In genomic region chr6:46504242-46504641, GRCh38 we compare ENCODE assay signal across 17 cellular contexts. TPM values are rescaled to one million over a fixed set of nuclear protein-coding genes. Genes with fewer than 3 reads are reported as not detected.
DNase-seq lines count a peak whose midpoint lies in the region; ATAC-seq and TF ChIP-seq lines count a peak whose summit lies in the region.
"Had no signal": no experiment of that assay in that cellular context is flagged by ENCODE, and none has a peak within 500 bp of the region (broad histone marks: within the 10 kb centered on the region; RNA-seq: fewer than 3 reads in every experiment).

No MANE protein-coding gene starts in this region.

- POLR2A ChIA-PET in naive thymus-derived CD4-positive, alpha-beta T cell (lab: Charles Lee): no interaction called here

- H3K79me2 ChIP-seq in GM23248 (ENCODE audit: insufficient read depth): no peaks in the 10 kb centered on the region

- H3K27ac ChIP-seq in left ventricle myocardium inferior (replicated peaks) (peak overlapping the region; percentile 90), GM23248 (no peak overlapping the region)
- H3K27ac ChIP-seq in naive thymus-derived CD4-positive, alpha-beta T cell (ENCODE audit: low read depth, low read length): no peak overlapping the region

- H3K27me3 ChIP-seq in left ventricle myocardium inferior (ENCODE audit: low read depth) (no peaks in the 10 kb centered on the region), GM23248 (replicated peaks; ENCODE audit: insufficient read depth) (no peaks in the 10 kb centered on the region)
- H3K27me3 ChIP-seq in naive thymus-derived CD4-positive, alpha-beta T cell (ENCODE audit: control insufficient read depth in 2 of 2, insufficient read depth in 2 of 2, low read length in 2 of 2): no peaks in the 10 kb centered on the region

- in situ Hi-C loops in GM23248 (cut with MboI): no loop called here

- H3K4me3 ChIP-seq in left ventricle myocardium inferior (no peak overlapping the region), GM23248 (no peak overlapping the region)
- H3K4me3 ChIP-seq in naive thymus-derived CD4-positive, alpha-beta T cell (ENCODE audit: low read length): no peak overlapping the region

- H3K27ac Mint-ChIP-seq in naive thymus-derived CD4-positive, alpha-beta T cell: no peak overlapping the region
- H3K27ac Mint-ChIP-seq: H9 had no signal

- no peaks in the 10 kb centered on the region for H3K9me3 Mint-ChIP-seq in naive thymus-derived CD4-positive, alpha-beta T cell
- H3K9me3 Mint-ChIP-seq: H9 had no signal

- peaks cover 65% of the 10 kb centered on the region for H3K4me1 ChIP-seq in left ventricle myocardium inferior
- H3K4me1 ChIP-seq in naive thymus-derived CD4-positive, alpha-beta T cell (ENCODE audit: control insufficient read depth in 2 of 2, insufficient read depth in 2 of 2, low read length in 2 of 2): no peaks in the 10 kb centered on the region
- no peaks in the 10 kb centered on the region for H3K4me1 ChIP-seq in GM23248 (ENCODE audit: insufficient read depth)

- intact Hi-C loops in left ventricle myocardium inferior (cut with micrococcal nuclease) (no loop called here), Right ventricle myocardium superior (cut with DNase I) (no loop called here)
- intact Hi-C loops in naive thymus-derived CD4-positive, alpha-beta T cell (cut with micrococcal nuclease): no loop called here

- no peaks in the 10 kb centered on the region for H4K20me1 ChIP-seq in GM23248 (ENCODE audit: insufficient read depth)

- DNase-seq in left ventricle myocardium inferior: no peak
- DNase-seq in Right ventricle myocardium superior: no peak
- DNase-seq in foreskin melanocyte: peak; percentile 71
- peak; percentile 14 for DNase-seq in superior temporal gyrus (ENCODE audit: extremely low spot score)
- no peak for DNase-seq in naive thymus-derived CD4-positive, alpha-beta T cell
- no peak for DNase-seq in middle frontal gyrus (ENCODE audit: extremely low spot score, low spot score)
- no peak for DNase-seq in GM23248
- DNase-seq: H9, NCI-H1092, NCI-H1417 treated with DMSO at 0.1 percent for 48 hours, NCI-H1694 treated with DMSO at 0.1 percent for 48 hours, NCI-H2081 treated with DMSO at 0.1 percent for 48 hours, NCI-H2171 treated with DMSO at 0.1 percent for 48 hours, NCI-H446, NCI-H524 treated with DMSO at 0.1 percent for 48 hours, NCI-H774 had no signal

- no peaks in the 10 kb centered on the region for H3K36me3 ChIP-seq in left ventricle myocardium inferior
- no peaks in the 10 kb centered on the region for H3K36me3 ChIP-seq in naive thymus-derived CD4-positive, alpha-beta T cell (ENCODE audit: control insufficient read depth in 2 of 3, insufficient read depth in 3 of 3, low read length in 3 of 3)
- H3K36me3 ChIP-seq in GM23248 (ENCODE audit: low read depth): no peaks in the 10 kb centered on the region

- H3K27me3 Mint-ChIP-seq in naive thymus-derived CD4-positive, alpha-beta T cell: peaks cover 20 to 44% (median 22%) of the 10 kb centered on the region in 5 donors

- no peak overlapping the region for H3K4me2 ChIP-seq in GM23248 (ENCODE audit: unreplicated experiment)

- CTCF ChIA-PET in naive thymus-derived CD4-positive, alpha-beta T cell (lab: Charles Lee): no interaction called here

- no peaks in the 10 kb centered on the region for H3F3A ChIP-seq in GM23248 (ENCODE audit: insufficient read depth)

- no peaks in the 10 kb centered on the region for H3K9me2 ChIP-seq in GM23248 (ENCODE audit: insufficient read depth)

- no peak overlapping the region for H2AFZ ChIP-seq in GM23248

- H3K9ac ChIP-seq in GM23248: no peak overlapping the region

- no peak for ATAC-seq in Right ventricle myocardium superior (ENCODE audit: poor library complexity)
- no peak for ATAC-seq in naive thymus-derived CD4-positive, alpha-beta T cell

- no peaks in the 10 kb centered on the region for H3K9me3 ChIP-seq in left ventricle myocardium inferior (replicated peaks)
- H3K9me3 ChIP-seq in naive thymus-derived CD4-positive, alpha-beta T cell (ENCODE audit: control insufficient read depth in 2 of 3, low read length in 3 of 3): no peaks in the 10 kb centered on the region
- no peaks in the 10 kb centered on the region for H3K9me3 ChIP-seq in GM23248 (ENCODE audit: low read depth)

- no peak for TF ChIP-seq CTCF in left ventricle myocardium inferior (IDR thresholded peaks at IDR 0.05; ENCODE audit: borderline replicate concordance)

- H3K36me3 Mint-ChIP-seq in naive thymus-derived CD4-positive, alpha-beta T cell: no peaks in the 10 kb centered on the region

- no peak overlapping the region for H3K4me3 Mint-ChIP-seq in naive thymus-derived CD4-positive, alpha-beta T cell
- H3K4me3 Mint-ChIP-seq: H9 had no signal

- no peaks in the 10 kb centered on the region for H3K4me1 Mint-ChIP-seq in naive thymus-derived CD4-positive, alpha-beta T cell
- H3K4me1 Mint-ChIP-seq: H9 had no signal

RNA-seq across cellular contexts. Expression of gene RCAN2, which starts 13.0 kb away (rescaled TPM):
- total RNA-seq in left ventricle myocardium inferior (312 TPM), Right ventricle myocardium superior (258 TPM)
- 1 to 10 TPM in 1 of 5 experiments, not detected in 4; 1.0 TPM for total RNA-seq in naive thymus-derived CD4-positive, alpha-beta T cell
- polyA plus RNA-seq in naive thymus-derived CD4-positive, alpha-beta T cell: not detected
- total RNA-seq in GM23248 (2014; rRNA removed; shearing (Covaris generic)): 6.5 and 7.6 TPM in 2 replicates
- polyA plus RNA-seq in GM23248 (2016; fragmentation: Nextera tagmentation; extraction: Ambion mirVana): 8.7 and 8.8 TPM in 2 replicates
- total RNA-seq: A172 had no signal

Comparison
In these comparisons a context has a peak if more than half of its experiments do, and no peak if none do; other contexts are left out.
1. DNase-seq: peak in foreskin melanocyte (single experiment) and superior temporal gyrus (single experiment); none in left ventricle myocardium inferior (single experiment), Right ventricle myocardium superior (single experiment), naive thymus-derived CD4-positive, alpha-beta T cell (0 of 9), middle frontal gyrus (single experiment) and GM23248 (single experiment).
2. RNA of gene RCAN2, which starts 13.0 kb away (total RNA-seq): 312 TPM in left ventricle myocardium inferior (single experiment) and 258 TPM in Right ventricle myocardium superior (single experiment); 6.5 to 7.6 TPM in GM23248 and 1.0 TPM in naive thymus-derived CD4-positive, alpha-beta T cell; every median in the first group is over 10 times any median in the second.